In genomic region chr19:2341247-2341705, GRCh38 we compare ENCODE assay signal across 1 cellular context.
TF ChIP-seq lines count a peak whose summit lies in the region.

No MANE protein-coding gene starts in this region.

TF ChIP-seq in K562, 482 proteins besides CTCF, POLR2A, EP300 and RAD21 (continued from another document):
- TF ChIP-seq THAP12 (CRISPR knock-in tag; IDR thresholded peaks at IDR 0.05) (no peak), ASH1L (IDR thresholded peaks at IDR 0.05; ENCODE audit: borderline replicate concordance, low read depth, partially characterized antibody) (no peak), POLR3A (IDR thresholded peaks at IDR 0.05; ENCODE audit: borderline replicate concordance, extremely low read depth, insufficient read depth, insufficient read length) (no peak), ETS2 (tag; IDR thresholded peaks at IDR 0.05; ENCODE audit: borderline replicate concordance, poor library complexity, severe bottlenecking) (no peak), ZNF436 (CRISPR knock-in tag; IDR thresholded peaks at IDR 0.05) (no peak), RAD51 (IDR thresholded peaks at IDR 0.05; ENCODE audit: borderline replicate concordance, low read depth) (peak; percentile 24; the same call in 1 of the 2 replicates), POLR2G (IDR thresholded peaks at IDR 0.05; ENCODE audit: low read depth, low read length) (peak; percentile 51), ZNF764 (CRISPR knock-in tag; IDR thresholded peaks at IDR 0.05; ENCODE audit: low read depth) (no peak), BHLHE40 (IDR thresholded peaks at IDR 0.05; ENCODE audit: low read length) (peak; percentile 43), SMAD4 (CRISPR knock-in tag; conservative IDR thresholded peaks at IDR 0.05) (0 out of 2 replicates have a peak, but pooled peaks have one; percentile 25), TFAP4 (CRISPR knock-in tag; IDR thresholded peaks at IDR 0.05; ENCODE audit: borderline replicate concordance) (peak; percentile 40; the same call in 1 of the 2 replicates), CHD4 (IDR thresholded peaks at IDR 0.05; ENCODE audit: insufficient read depth, insufficient replicate concordance, low read depth, low read length, poor library complexity, severe bottlenecking) (no peak), SRSF3 (IDR thresholded peaks at IDR 0.05; ENCODE audit: insufficient read depth, low read length) (no peak), ARID1B (IDR thresholded peaks at IDR 0.05) (0 out of 2 replicates have a peak, but pooled peaks have one; percentile 24), ARHGAP35 (IDR thresholded peaks at IDR 0.05; ENCODE audit: partially characterized antibody) (no peak), CXXC5 (CRISPR knock-in tag; IDR thresholded peaks at IDR 0.05) (peak; percentile 45; the same call in 1 of the 2 replicates), L3MBTL2 (IDR thresholded peaks at IDR 0.05) (peak; percentile 31; the same call in 1 of the 2 replicates)
TF ChIP-seq in K562: peak in this region for 22.
